Comparison of ENCODE assay signal across 1 cellular context in the genomic region with DNA sequence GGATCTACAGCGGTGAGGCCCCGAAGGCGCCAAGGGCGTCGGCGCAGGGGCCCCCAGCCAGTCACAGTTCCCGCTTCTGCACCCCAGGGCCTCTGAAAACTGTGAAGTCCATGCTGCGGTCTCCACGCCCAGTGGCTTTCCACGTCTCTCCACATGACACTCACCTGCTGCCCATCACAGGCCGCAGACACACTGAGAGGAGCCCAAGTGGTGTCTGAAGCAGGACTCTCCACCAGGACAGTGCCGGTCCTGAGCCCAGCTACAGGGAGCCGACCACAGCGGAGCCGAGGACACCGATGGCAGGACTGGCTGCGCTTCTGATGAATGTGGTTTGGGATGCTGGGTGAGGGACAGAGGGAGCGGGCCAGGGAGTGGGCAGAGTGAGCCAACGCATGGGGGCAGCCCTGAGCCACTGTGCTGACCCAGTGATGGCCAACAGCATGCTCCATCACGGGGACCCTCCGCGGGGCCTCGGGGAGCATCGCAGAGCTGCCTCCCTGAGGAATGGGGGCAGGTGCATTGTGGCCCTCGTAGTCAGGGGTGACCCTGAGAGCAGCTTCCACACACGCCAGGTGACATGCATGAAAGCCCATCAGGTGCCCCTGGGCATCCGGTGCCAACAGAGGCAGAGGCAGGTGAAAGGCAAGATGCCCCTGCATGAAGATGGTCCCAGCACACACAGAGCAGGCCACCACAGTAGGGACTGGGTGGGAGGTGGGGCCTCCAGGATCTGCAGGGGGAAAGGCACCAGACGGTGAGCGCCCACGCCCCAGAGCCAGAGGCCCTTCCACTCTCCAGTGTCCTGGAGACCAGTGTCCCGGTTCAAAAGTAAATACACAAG.
TF ChIP-seq lines count a peak whose summit lies in the region.

No MANE protein-coding gene starts in this region.

TF ChIP-seq in K562, 482 proteins besides CTCF, POLR2A, EP300 and RAD21 (continued from another document):
- TF ChIP-seq, protein P1, sequence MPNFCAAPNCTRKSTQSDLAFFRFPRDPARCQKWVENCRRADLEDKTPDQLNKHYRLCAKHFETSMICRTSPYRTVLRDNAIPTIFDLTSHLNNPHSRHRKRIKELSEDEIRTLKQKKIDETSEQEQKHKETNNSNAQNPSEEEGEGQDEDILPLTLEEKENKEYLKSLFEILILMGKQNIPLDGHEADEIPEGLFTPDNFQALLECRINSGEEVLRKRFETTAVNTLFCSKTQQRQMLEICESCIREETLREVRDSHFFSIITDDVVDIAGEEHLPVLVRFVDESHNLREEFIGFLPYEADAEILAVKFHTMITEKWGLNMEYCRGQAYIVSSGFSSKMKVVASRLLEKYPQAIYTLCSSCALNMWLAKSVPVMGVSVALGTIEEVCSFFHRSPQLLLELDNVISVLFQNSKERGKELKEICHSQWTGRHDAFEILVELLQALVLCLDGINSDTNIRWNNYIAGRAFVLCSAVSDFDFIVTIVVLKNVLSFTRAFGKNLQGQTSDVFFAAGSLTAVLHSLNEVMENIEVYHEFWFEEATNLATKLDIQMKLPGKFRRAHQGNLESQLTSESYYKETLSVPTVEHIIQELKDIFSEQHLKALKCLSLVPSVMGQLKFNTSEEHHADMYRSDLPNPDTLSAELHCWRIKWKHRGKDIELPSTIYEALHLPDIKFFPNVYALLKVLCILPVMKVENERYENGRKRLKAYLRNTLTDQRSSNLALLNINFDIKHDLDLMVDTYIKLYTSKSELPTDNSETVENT (CRISPR knock-in tag; IDR thresholded peaks at IDR 0.05) = no peak
- TF ChIP-seq SMARCC2 (IDR thresholded peaks at IDR 0.05; ENCODE audit: low read depth) = no peak
TF ChIP-seq in K562: peak in this region for 0.
